14 cellular contexts compared by ENCODE assay signal in the genomic region with DNA sequence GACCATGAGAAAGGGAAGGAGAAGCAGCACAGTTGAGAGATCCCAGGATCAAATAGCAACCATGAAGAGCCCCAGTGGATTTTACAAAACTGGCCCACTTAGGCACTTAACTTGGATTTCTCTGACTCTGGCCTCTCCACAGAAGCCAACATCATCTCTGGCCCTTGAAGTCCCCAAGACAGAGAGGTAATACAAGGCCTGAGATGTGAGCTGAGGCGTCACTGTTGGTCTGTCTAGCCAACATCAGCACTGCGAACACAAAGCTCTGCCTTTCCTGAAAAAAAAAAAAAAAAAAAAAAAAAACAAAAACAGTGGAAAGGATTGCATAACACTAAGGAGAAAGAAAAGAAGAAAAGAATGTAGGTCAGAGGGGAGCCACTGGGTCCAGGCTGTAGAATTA.
DNase-seq lines count a peak whose midpoint lies in the region; ATAC-seq and TF ChIP-seq lines count a peak whose summit lies in the region.
"Had no signal": no experiment of that assay in that cellular context is flagged by ENCODE, and none has a peak within 500 bp of the region (broad histone marks: within the 10 kb centered on the region; RNA-seq: fewer than 3 reads in every experiment).

No MANE protein-coding gene starts in this region.

- DNase-seq in adipocyte (ENCODE audit: low read depth) = peak; percentile 15
- peak; percentile 18 for DNase-seq in left ventricle myocardium superior
- DNase-seq in thoracic aorta (ENCODE audit: low spot score) = peak; percentile 3
- no peak for DNase-seq in COR-L47 (lab: John Stamatoyannopoulos, UW)
- DNase-seq: BE2C; CD8-positive, alpha-beta memory T cell; DMS53; GF-D8; IMR-90 had no signal

- H3K9me3 ChIP-seq in adipocyte (ENCODE audit: control insufficient read depth, low read length) (no peaks in the 10 kb centered on the region), thoracic aorta (no peaks in the 10 kb centered on the region)
- H3K9me3 ChIP-seq: A549, BE2C had no signal

- H3K4me3 ChIP-seq in adipocyte (ENCODE audit: low read length) = no peak overlapping the region
- no peak overlapping the region for H3K4me3 ChIP-seq in thoracic aorta
- H3K4me3 ChIP-seq: A549 had no signal

- peak; percentile 63 for ATAC-seq in left ventricle myocardium superior
- ATAC-seq in thoracic aorta (ENCODE audit: insufficient number of reproducible peaks, low FRiP score, low read depth) = no peak
- ATAC-seq in HG02763 (IDR thresholded peaks at IDR 0.05; ENCODE audit: unreplicated experiment) = no peak
- no peak for ATAC-seq in HG02973 (IDR thresholded peaks at IDR 0.05; ENCODE audit: unreplicated experiment)
- ATAC-seq: A549, HCT116 had no signal

- no peak for TF ChIP-seq RAD21 in Ishikawa (IDR thresholded peaks at IDR 0.05; ENCODE audit: low read depth)

- intact Hi-C loops in left ventricle myocardium superior (cut with micrococcal nuclease) = loop anchor here (10.0 kb wide), 1 partner anchor 294 kb away; no protein-coding TSS in a partner anchor

- no peaks in the 10 kb centered on the region for H3K36me3 ChIP-seq in adipocyte (ENCODE audit: control insufficient read depth, insufficient read depth, low read length, severe bottlenecking)
- no peaks in the 10 kb centered on the region for H3K36me3 ChIP-seq in thoracic aorta
- H3K36me3 ChIP-seq: BE2C had no signal

- TF ChIP-seq EP300 in Ishikawa (IDR thresholded peaks at IDR 0.05; ENCODE audit: borderline replicate concordance) = no peak

- H3K27me3 ChIP-seq in adipocyte (replicated peaks; ENCODE audit: control insufficient read depth, insufficient read depth, low read length) (no peaks in the 10 kb centered on the region), thoracic aorta (replicated peaks; ENCODE audit: insufficient read depth) (no peaks in the 10 kb centered on the region)
- H3K27me3 ChIP-seq: BE2C had no signal

- no peak overlapping the region for H3K9ac ChIP-seq in adipocyte (ENCODE audit: low read length)

- no peak for TF ChIP-seq CTCF in thoracic aorta (IDR thresholded peaks at IDR 0.05)

- peaks cover 27% of the 10 kb centered on the region for H3K4me1 ChIP-seq in adipocyte (ENCODE audit: control insufficient read depth, insufficient read depth, low read length)
- peaks cover 5 to 17% of the 10 kb centered on the region in 2 donors for H3K4me1 ChIP-seq in thoracic aorta (ENCODE audit: control insufficient read depth in 1 of 2, low read depth in 2 of 2)
- H3K4me1 ChIP-seq: A549, BE2C had no signal

- no peak overlapping the region for H3K27ac ChIP-seq in thoracic aorta
- H3K27ac ChIP-seq: A549 had no signal

TF ChIP-seq in Ishikawa, 13 proteins besides CTCF, POLR2A, EP300 and RAD21:
- TF ChIP-seq EGR1 (IDR thresholded peaks at IDR 0.05) (no peak), YY1 (IDR thresholded peaks at IDR 0.05; ENCODE audit: low read depth) (no peak), TAF1 (IDR thresholded peaks at IDR 0.05; ENCODE audit: low read depth) (no peak), CEBPB (IDR thresholded peaks at IDR 0.05) (0 out of 2 replicates have a peak, but pooled peaks have one; percentile 46), FOXM1 (IDR thresholded peaks at IDR 0.05; ENCODE audit: borderline replicate concordance, low read depth) (no peak)
- TF ChIP-seq, protein P1, sequence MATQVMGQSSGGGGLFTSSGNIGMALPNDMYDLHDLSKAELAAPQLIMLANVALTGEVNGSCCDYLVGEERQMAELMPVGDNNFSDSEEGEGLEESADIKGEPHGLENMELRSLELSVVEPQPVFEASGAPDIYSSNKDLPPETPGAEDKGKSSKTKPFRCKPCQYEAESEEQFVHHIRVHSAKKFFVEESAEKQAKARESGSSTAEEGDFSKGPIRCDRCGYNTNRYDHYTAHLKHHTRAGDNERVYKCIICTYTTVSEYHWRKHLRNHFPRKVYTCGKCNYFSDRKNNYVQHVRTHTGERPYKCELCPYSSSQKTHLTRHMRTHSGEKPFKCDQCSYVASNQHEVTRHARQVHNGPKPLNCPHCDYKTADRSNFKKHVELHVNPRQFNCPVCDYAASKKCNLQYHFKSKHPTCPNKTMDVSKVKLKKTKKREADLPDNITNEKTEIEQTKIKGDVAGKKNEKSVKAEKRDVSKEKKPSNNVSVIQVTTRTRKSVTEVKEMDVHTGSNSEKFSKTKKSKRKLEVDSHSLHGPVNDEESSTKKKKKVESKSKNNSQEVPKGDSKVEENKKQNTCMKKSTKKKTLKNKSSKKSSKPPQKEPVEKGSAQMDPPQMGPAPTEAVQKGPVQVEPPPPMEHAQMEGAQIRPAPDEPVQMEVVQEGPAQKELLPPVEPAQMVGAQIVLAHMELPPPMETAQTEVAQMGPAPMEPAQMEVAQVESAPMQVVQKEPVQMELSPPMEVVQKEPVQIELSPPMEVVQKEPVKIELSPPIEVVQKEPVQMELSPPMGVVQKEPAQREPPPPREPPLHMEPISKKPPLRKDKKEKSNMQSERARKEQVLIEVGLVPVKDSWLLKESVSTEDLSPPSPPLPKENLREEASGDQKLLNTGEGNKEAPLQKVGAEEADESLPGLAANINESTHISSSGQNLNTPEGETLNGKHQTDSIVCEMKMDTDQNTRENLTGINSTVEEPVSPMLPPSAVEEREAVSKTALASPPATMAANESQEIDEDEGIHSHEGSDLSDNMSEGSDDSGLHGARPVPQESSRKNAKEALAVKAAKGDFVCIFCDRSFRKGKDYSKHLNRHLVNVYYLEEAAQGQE (IDR thresholded peaks at IDR 0.05; ENCODE audit: low read depth) = no peak
